In genomic region chr22:50251472-50252054, GRCh38 we compare ENCODE assay signal across 8 cellular contexts. TPM values are rescaled to one million over a fixed set of nuclear protein-coding genes. Genes with fewer than 3 reads are reported as not detected.
A peak's percentile ranks its signal among the peaks of the same experiment; 100 is the strongest.
DNase-seq lines count a peak whose midpoint lies in the region; ATAC-seq and TF ChIP-seq lines count a peak whose summit lies in the region.

No MANE protein-coding gene starts in this region.

- intact Hi-C loops in gastrocnemius medialis (cut with DNase I; ENCODE audit: low total_unique reads), result loop anchor here (1.0 to 5.0 kb wide), 2 partner anchors 17 to 39 kb away; no protein-coding TSS in a partner anchor

- H3K27ac ChIP-seq in gastrocnemius medialis, result peak overlapping the region; percentile 62 to 97 (median 75)

- in situ Hi-C loops in gastrocnemius medialis (cut with MboI; ENCODE audit: low sequenced_read_pairs in 4 of 4), result loop anchor here in 2 of 4 donors (10.0 kb wide), 2 partner anchors 73 to 83 kb away; partner anchors contain the start of gene DENND6B (in 1 of the 2)

- H3K9me3 ChIP-seq in gastrocnemius medialis, result no peaks in the 10 kb centered on the region

- peaks cover 0 to 12% of the 10 kb centered on the region in 2 donors for H3K36me3 ChIP-seq in gastrocnemius medialis

- H3K27me3 ChIP-seq in gastrocnemius medialis, result no peaks in the 10 kb centered on the region

- H3K4me1 ChIP-seq in gastrocnemius medialis, result peaks cover 19 to 32% of the 10 kb centered on the region in 2 donors

- DNase-seq in fibroblast of the aortic adventitia (ENCODE audit: low read depth) (no peak), gastrocnemius medialis (no peak), NCI-H146 treated with DMSO at 0.1 percent for 48 hours (lab: John Stamatoyannopoulos, UW; ENCODE audit: unreplicated experiment) (no peak), NCI-H1436 (lab: John Stamatoyannopoulos, UW) (no peak), dedifferentiated amniotic fluid mesenchymal stem cell (ENCODE audit: extremely low spot score) (no peak), SKM-1 treated with dmso at 0.1 percent for 144 hours (lab: John Stamatoyannopoulos, UW; ENCODE audit: unreplicated experiment) (no peak)

- no peak for TF ChIP-seq POLR2A in gastrocnemius medialis (IDR thresholded peaks at IDR 0.05)

- H3K4me3 ChIP-seq in fibroblast of the aortic adventitia (ENCODE audit: low read depth, low read length), result peak overlapping the region; percentile 37
- peak overlapping the region; percentile 59 to 68 (median 62) for H3K4me3 ChIP-seq in gastrocnemius medialis

- peak; percentile 10 for ATAC-seq in GM18502 (IDR thresholded peaks at IDR 0.05; ENCODE audit: poor library complexity, unreplicated experiment)
- ATAC-seq in SK-N-SH treated with all-trans-retinoic acid at 6 μM for 48 hours, result peak; percentile 0; the same call in 2 of the 3 replicates
- ATAC-seq in gastrocnemius medialis, result no peak

- peak; percentile 3 for TF ChIP-seq CTCF in fibroblast of the aortic adventitia (IDR thresholded peaks at IDR 0.05; ENCODE audit: insufficient read depth, low read length)
- no peak for TF ChIP-seq CTCF in gastrocnemius medialis (IDR thresholded peaks at IDR 0.05 in 4 of 5, conservative IDR thresholded peaks at IDR 0.05 in 1 of 5)

TF ChIP-seq in SK-N-SH treated with all-trans-retinoic acid at 6 μM for 48 hours, 23 proteins besides CTCF, POLR2A, EP300 and RAD21:
- TF ChIP-seq ZNF8 (CRISPR knock-in tag; IDR thresholded peaks at IDR 0.05) (no peak), POU6F1 (CRISPR knock-in tag; IDR thresholded peaks at IDR 0.05; ENCODE audit: borderline replicate concordance, low read depth) (no peak), CSRNP3 (CRISPR knock-in tag; IDR thresholded peaks at IDR 0.05) (no peak), TSHZ2 (CRISPR knock-in tag; IDR thresholded peaks at IDR 0.05) (no peak), ZNF70 (CRISPR knock-in tag; IDR thresholded peaks at IDR 0.05) (no peak), ISL1 (CRISPR knock-in tag; IDR thresholded peaks at IDR 0.05) (no peak), OSR1 (CRISPR knock-in tag; IDR thresholded peaks at IDR 0.05) (no peak), ESRRG (CRISPR knock-in tag; IDR thresholded peaks at IDR 0.05) (no peak), BACH2 (CRISPR knock-in tag; IDR thresholded peaks at IDR 0.05; ENCODE audit: borderline replicate concordance) (no peak), ZNF565 (CRISPR knock-in tag; conservative IDR thresholded peaks at IDR 0.05; ENCODE audit: low read depth) (no peak), ZFP30 (CRISPR knock-in tag; IDR thresholded peaks at IDR 0.05) (no peak), CREB5 (CRISPR knock-in tag; IDR thresholded peaks at IDR 0.05; ENCODE audit: low read depth) (no peak), PPARA (CRISPR knock-in tag; IDR thresholded peaks at IDR 0.05; ENCODE audit: borderline replicate concordance) (no peak), TOX (CRISPR knock-in tag; IDR thresholded peaks at IDR 0.05; ENCODE audit: borderline replicate concordance) (no peak), ARNTL (CRISPR knock-in tag; IDR thresholded peaks at IDR 0.05; ENCODE audit: borderline replicate concordance, low read depth) (no peak)

RNA-seq across cellular contexts. Expression of gene HDAC10, which starts 0.5 kb away (rescaled TPM):
- total RNA-seq in fibroblast of the aortic adventitia (ENCODE audit: low replicate concordance), result 15.4 and 26.7 TPM in 2 replicates
- total RNA-seq in gastrocnemius medialis, result 10 to 100 TPM in 2 of 4 donors, 1 to 10 TPM in 2; 4.1 to 24.9 (median 8.6) TPM

RNA-seq across cellular contexts. Expression of gene TUBGCP6, which starts 6.7 kb away (rescaled TPM):
- 23.6 and 39.7 TPM in 2 replicates for total RNA-seq in fibroblast of the aortic adventitia (ENCODE audit: low replicate concordance)
- total RNA-seq in gastrocnemius medialis, result 10 to 100 TPM; 18.7 to 27.4 (median 19.2) TPM

RNA-seq across cellular contexts. Expression of gene MAPK12, which starts 9.9 kb away (rescaled TPM):
- total RNA-seq in fibroblast of the aortic adventitia (ENCODE audit: low replicate concordance), result 28.0 and 35.5 TPM in 2 replicates
- total RNA-seq in gastrocnemius medialis, result 100 to 1,000 TPM; 126 to 290 (median 219) TPM

RNA-seq across cellular contexts. Expression of gene MAPK11, which starts 18.6 kb away (rescaled TPM):
- total RNA-seq in fibroblast of the aortic adventitia (ENCODE audit: low replicate concordance) (3.0 and 5.8 TPM in 2 replicates), gastrocnemius medialis (1 to 10 TPM; 1.8 to 4.2 (median 3.4) TPM)

RNA-seq across cellular contexts. Expression of gene SELENOO, which starts 50.8 kb away (rescaled TPM):
- total RNA-seq in fibroblast of the aortic adventitia (ENCODE audit: low replicate concordance) (15.5 and 17.3 TPM in 2 replicates), gastrocnemius medialis (10 to 100 TPM; 26.4 to 54.9 (median 34.0) TPM)

Comparison
In these comparisons a context has a peak if more than half of its experiments do, and no peak if none do; other contexts are left out.
1. ATAC-seq: peak in GM18502 (single experiment) and SK-N-SH treated with all-trans-retinoic acid at 6 μM for 48 hours (single experiment); none in gastrocnemius medialis (0 of 2).